Comparison of ENCODE assay signal across 19 cellular contexts in the genomic region with DNA sequence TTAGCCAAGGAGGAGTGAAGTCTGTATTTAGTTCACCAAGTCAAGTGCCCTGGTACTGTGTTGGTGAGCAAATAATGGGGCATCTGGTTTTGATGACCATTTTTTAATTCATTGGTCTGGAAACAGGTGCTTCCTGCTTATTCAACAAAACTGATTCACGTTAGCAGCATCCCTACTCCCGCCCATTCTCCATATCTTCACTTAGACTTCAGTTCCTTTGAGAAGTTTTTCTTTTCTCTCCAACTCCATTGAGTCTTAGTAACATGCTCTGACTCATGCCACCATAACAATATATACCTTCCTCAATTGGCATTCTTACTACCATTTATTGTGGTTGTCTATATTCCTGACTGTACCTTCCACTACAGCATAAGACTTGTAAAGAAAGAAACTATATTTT.
A peak's percentile ranks its signal among the peaks of the same experiment; 100 is the strongest.
DNase-seq lines count a peak whose midpoint lies in the region; ATAC-seq and TF ChIP-seq lines count a peak whose summit lies in the region.
"Had no signal": no experiment of that assay in that cellular context is flagged by ENCODE, and none has a peak within 500 bp of the region (broad histone marks: within the 10 kb centered on the region; RNA-seq: fewer than 3 reads in every experiment).

No MANE protein-coding gene starts in this region.

- H3K27me3 Mint-ChIP-seq in activated T-cell treated with anti-CD3 and anti-CD28 coated beads, Interleukin-2, amount 50 U/mL, for 72 hours (ENCODE audit: low read depth), result no peaks in the 10 kb centered on the region
- H3K27me3 Mint-ChIP-seq: CD4-positive, alpha-beta memory T cell had no signal

- peaks cover 0 to 2% of the 10 kb centered on the region in 2 donors for H3K9me3 Mint-ChIP-seq in activated T-cell treated with anti-CD3 and anti-CD28 coated beads, Interleukin-2, amount 50 U/mL, for 72 hours
- H3K9me3 Mint-ChIP-seq: CD14-positive monocyte, GM23338 had no signal

- H3K27ac Mint-ChIP-seq in activated T-cell treated with anti-CD3 and anti-CD28 coated beads, Interleukin-2, amount 50 U/mL, for 72 hours, result peak overlapping the region; percentile 71
- H3K27ac Mint-ChIP-seq: CD4-positive, alpha-beta memory T cell; GM23338 had no signal

- H3K4me3 ChIP-seq in fibroblast of pulmonary artery (replicated peaks; ENCODE audit: low read depth, low read length) (no peak overlapping the region), left ventricle myocardium inferior (no peak overlapping the region)
- H3K4me3 ChIP-seq: A549, GM12878, GM23338 had no signal

- ATAC-seq in activated T-cell treated with anti-CD3 and anti-CD28 coated beads, Interleukin-2, amount 50 U/mL, for 72 hours (replicated peaks in 1 of 2), result no peak
- ATAC-seq in HG02798 (IDR thresholded peaks at IDR 0.05; ENCODE audit: poor library complexity, unreplicated experiment), result no peak
- ATAC-seq: A549, GM12878, GM23338 had no signal

- no peak overlapping the region for H3K4me3 Mint-ChIP-seq in activated T-cell treated with anti-CD3 and anti-CD28 coated beads, Interleukin-2, amount 50 U/mL, for 72 hours
- H3K4me3 Mint-ChIP-seq: CD14-positive monocyte; CD4-positive, alpha-beta memory T cell; GM23338 had no signal

- H3K4me1 Mint-ChIP-seq in activated T-cell treated with anti-CD3 and anti-CD28 coated beads, Interleukin-2, amount 50 U/mL, for 72 hours (ENCODE audit: low read depth), result no peaks in the 10 kb centered on the region

- no peak overlapping the region for H3K27ac ChIP-seq in left ventricle myocardium inferior (replicated peaks)
- H3K27ac ChIP-seq: 22Rv1, A549 had no signal

- no peak for TF ChIP-seq CTCF in fibroblast of pulmonary artery (IDR thresholded peaks at IDR 0.05; ENCODE audit: low read length, missing control alignments)
- no peak for TF ChIP-seq CTCF in GM20000 (IDR thresholded peaks at IDR 0.05; ENCODE audit: extremely low read depth, missing control alignments)
- no peak for TF ChIP-seq CTCF in left ventricle myocardium inferior (IDR thresholded peaks at IDR 0.05; ENCODE audit: borderline replicate concordance)

- no peaks in the 10 kb centered on the region for H3K27me3 ChIP-seq in left ventricle myocardium inferior (ENCODE audit: low read depth)

- no peaks in the 10 kb centered on the region for H3K4me1 ChIP-seq in left ventricle myocardium inferior
- H3K4me1 ChIP-seq: A549 had no signal

- no peaks in the 10 kb centered on the region for H3K9me3 ChIP-seq in left ventricle myocardium inferior (replicated peaks)
- H3K9me3 ChIP-seq: A549 had no signal

- DNase-seq in activated T-cell treated with anti-CD3 and anti-CD28 coated beads, Interleukin-2, amount 50 U/mL, for 72 hours, result no peak
- no peak for DNase-seq in activated T-cell treated with anti-CD3 and anti-CD28 coated beads for 4 hours
- peak; percentile 90 for DNase-seq in dermis blood vessel endothelial cell
- DNase-seq in fibroblast of pulmonary artery (ENCODE audit: low read depth), result peak; percentile 11
- peak; percentile 70 for DNase-seq in pulmonary artery endothelial cell (ENCODE audit: low read depth, low spot score)
- DNase-seq in GM20000 (ENCODE audit: low spot score), result no peak
- no peak for DNase-seq in left ventricle myocardium inferior
- DNase-seq: AML-193; CD4-positive, alpha-beta memory T cell; DMS153; DMS79; HCEC 1CT; IMR-90 had no signal

- peaks cover 11% of the 10 kb centered on the region for H3K36me3 ChIP-seq in left ventricle myocardium inferior

- intact Hi-C loops in left ventricle myocardium inferior (cut with micrococcal nuclease), result no loop called here

- no peaks in the 10 kb centered on the region for H3K36me3 Mint-ChIP-seq in activated T-cell treated with anti-CD3 and anti-CD28 coated beads, Interleukin-2, amount 50 U/mL, for 72 hours (ENCODE audit: insufficient read depth in 2 of 2)

Comparison
In these comparisons a context has a peak if more than half of its experiments do, and no peak if none do; other contexts are left out.
1. DNase-seq: peak in dermis blood vessel endothelial cell (single experiment), fibroblast of pulmonary artery (single experiment) and pulmonary artery endothelial cell (single experiment); none in activated T-cell treated with anti-CD3 and anti-CD28 coated beads, Interleukin-2, amount 50 U/mL, for 72 hours (0 of 2), activated T-cell treated with anti-CD3 and anti-CD28 coated beads for 4 hours (single experiment), GM20000 (single experiment) and left ventricle myocardium inferior (single experiment).